In the genomic region with DNA sequence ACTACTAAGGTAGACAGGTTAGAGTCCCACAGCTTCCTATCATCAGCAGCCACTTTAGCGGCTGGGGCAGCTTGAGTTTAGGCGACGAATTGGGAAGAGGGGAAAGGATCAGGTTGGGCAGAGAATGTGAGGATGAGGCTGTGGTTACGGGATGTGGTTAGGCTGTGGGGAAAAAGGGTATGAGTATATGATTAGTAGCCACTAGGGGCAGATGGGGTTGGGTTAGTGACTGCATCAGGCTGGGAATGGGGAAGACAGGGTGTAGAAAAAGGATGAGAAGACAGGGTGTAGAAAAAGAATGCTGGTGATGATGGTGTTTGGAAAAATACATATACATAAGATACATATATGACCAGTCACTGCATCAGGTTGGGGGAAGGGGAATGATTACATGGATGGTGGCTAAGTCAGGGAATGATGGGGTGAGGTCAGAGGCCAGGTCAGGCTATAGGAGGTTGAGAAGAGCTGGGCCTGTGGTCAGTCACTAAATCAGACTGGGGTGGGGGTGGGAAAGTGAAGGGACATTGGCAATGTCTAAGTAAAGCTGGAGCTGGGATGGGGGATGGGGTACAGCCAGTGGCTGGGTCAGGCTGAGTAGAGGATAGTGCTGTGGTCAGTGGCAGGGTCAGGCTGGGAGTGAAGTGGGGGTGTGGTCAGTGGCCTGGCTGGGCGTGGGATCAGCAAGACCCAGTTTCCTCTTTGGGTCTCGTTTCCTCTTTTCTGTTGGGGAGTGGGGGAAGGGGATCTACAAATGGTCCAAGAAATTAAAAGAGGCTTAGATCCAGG, we compare ENCODE assay signal across 8 cellular contexts. TPM values are rescaled to one million over a fixed set of nuclear protein-coding genes. Genes with fewer than 3 reads are reported as not detected.
DNase-seq lines count a peak whose midpoint lies in the region; ATAC-seq and TF ChIP-seq lines count a peak whose summit lies in the region.

No MANE protein-coding gene starts in this region.

- H3K27ac ChIP-seq in right cardiac atrium (ENCODE audit: low read length) (peak overlapping the region; percentile 69), sigmoid colon (peak overlapping the region; percentile 97 to 99 (median 98))

- DNase-seq in AML-193 (lab: John Stamatoyannopoulos, UW) (peak; percentile 73 to 75), NCI-H460 (ENCODE audit: extremely low read depth, low read depth) (peak; percentile 40), anterior cingulate cortex (lab: John Stamatoyannopoulos, UW) (peak in 30 of 58 donors; percentile 3 to 60 (median 16)), right cardiac atrium (peak; percentile 69 to 86 (median 85)), sigmoid colon (peak; percentile 82), NCI-H2029 treated with DMSO at 0.1 percent for 48 hours (lab: John Stamatoyannopoulos, UW) (no peak)

- H3K27me3 Mint-ChIP-seq in stimulated activated memory B cell treated with anti-CD40 and anti-IgM and Interleukin-4, amounts not matched to agents 10 μg/mL and 1 μg/mL and 100 μg/mL, for 72 hours: no peaks in the 10 kb centered on the region

- peak; percentile 29 to 66 for TF ChIP-seq POLR2A in sigmoid colon (IDR thresholded peaks at IDR 0.05)

- H3K27ac Mint-ChIP-seq in stimulated activated memory B cell treated with anti-CD40 and anti-IgM and Interleukin-4, amounts not matched to agents 10 μg/mL and 1 μg/mL and 100 μg/mL, for 72 hours: no peak overlapping the region

- 8% methylated on average over 6 of the region's 6 CpGs for WGBS in right cardiac atrium
- 26 to 53% methylated on average over 6 of the region's 6 CpGs for WGBS in sigmoid colon, 2 donors

- ATAC-seq in right cardiac atrium: no peak
- ATAC-seq in stimulated activated memory B cell treated with anti-CD40 and anti-IgM and Interleukin-4, amounts not matched to agents 10 μg/mL and 1 μg/mL and 100 μg/mL, for 72 hours: no peak

- no peak for TF ChIP-seq EP300 in sigmoid colon (IDR thresholded peaks at IDR 0.05)

- TF ChIP-seq CTCF in GM12872 (IDR thresholded peaks at IDR 0.05; ENCODE audit: insufficient read depth, low read depth, low read length) (peak; percentile 72; the same call in 2 of the 3 replicates), sigmoid colon (IDR thresholded peaks at IDR 0.05) (peak; percentile 62 to 83 (median 72))

- H3K4me1 ChIP-seq in right cardiac atrium (ENCODE audit: control insufficient read depth, insufficient read depth, low read length) (peaks cover 23% of the 10 kb centered on the region), sigmoid colon (peaks cover 0 to 80% (median 76%) of the 10 kb centered on the region in 4 donors)

- peaks cover 10% of the 10 kb centered on the region for H3K4me1 Mint-ChIP-seq in stimulated activated memory B cell treated with anti-CD40 and anti-IgM and Interleukin-4, amounts not matched to agents 10 μg/mL and 1 μg/mL and 100 μg/mL, for 72 hours

- H3K4me3 ChIP-seq in right cardiac atrium (ENCODE audit: low read length) (peak overlapping the region; percentile 64), sigmoid colon (peak overlapping the region; percentile 80 to 86 (median 82))

- intact Hi-C loops in right cardiac atrium (cut with DNase I) (loop anchor here in 3 of 4 donors (2.0 to 10.0 kb wide), 4 partner anchors 33 to 68 kb away; a partner anchor contains a TSS), sigmoid colon (cut with DNase I) (loop anchor here (1.0 to 5.0 kb wide), 2 partner anchors 72 to 123 kb away; a partner anchor contains a TSS)

- no peak overlapping the region for H3K4me3 Mint-ChIP-seq in stimulated activated memory B cell treated with anti-CD40 and anti-IgM and Interleukin-4, amounts not matched to agents 10 μg/mL and 1 μg/mL and 100 μg/mL, for 72 hours

- peaks cover 5 to 14% (median 11%) of the 10 kb centered on the region in 4 donors for H3K36me3 ChIP-seq in sigmoid colon

- no peaks in the 10 kb centered on the region for H3K9me3 ChIP-seq in right cardiac atrium (ENCODE audit: control insufficient read depth, low read length)
- no peaks in the 10 kb centered on the region for H3K9me3 ChIP-seq in sigmoid colon

- H3K9me3 Mint-ChIP-seq in stimulated activated memory B cell treated with anti-CD40 and anti-IgM and Interleukin-4, amounts not matched to agents 10 μg/mL and 1 μg/mL and 100 μg/mL, for 72 hours: no peaks in the 10 kb centered on the region

- H3K36me3 Mint-ChIP-seq in stimulated activated memory B cell treated with anti-CD40 and anti-IgM and Interleukin-4, amounts not matched to agents 10 μg/mL and 1 μg/mL and 100 μg/mL, for 72 hours: peaks cover 18% of the 10 kb centered on the region

- H3K27me3 ChIP-seq in right cardiac atrium (ENCODE audit: control insufficient read depth, insufficient read depth) (no peaks in the 10 kb centered on the region), sigmoid colon (no peaks in the 10 kb centered on the region)

RNA-seq across cellular contexts. Expression of a gene that starts 2.1 kb away (rescaled TPM):
- total RNA-seq in NCI-H460 (2014; rRNA removed; shearing (Covaris generic)): 44.8 TPM in 2 replicates
- 38.4 and 42.5 TPM in 2 replicates for polyA plus RNA-seq in NCI-H460 (2014; cell fraction: nucleus; rRNA removed)
- total RNA-seq in right cardiac atrium (100 to 1,000 TPM; 263 to 375 (median 298) TPM), sigmoid colon (100 to 1,000 TPM; 354 to 609 (median 525) TPM)
- polyA plus RNA-seq in right cardiac atrium (171 TPM), sigmoid colon (100 to 1,000 TPM in 1 of 3 donors, 10 to 100 TPM in 2; 45.0 to 143 (median 57.6) TPM)

RNA-seq across cellular contexts. Expression of a gene that starts 2.6 kb away (rescaled TPM):
- total RNA-seq in NCI-H460 (2014; rRNA removed; shearing (Covaris generic)): 22.4 and 24.5 TPM in 2 replicates
- 19.8 and 26.2 TPM in 2 replicates for polyA plus RNA-seq in NCI-H460 (2014; cell fraction: nucleus; rRNA removed)
- total RNA-seq in right cardiac atrium (10 to 100 TPM; 24.5 to 35.4 (median 25.7) TPM), sigmoid colon (10 to 100 TPM; 65.9 to 82.7 (median 75.4) TPM)
- polyA plus RNA-seq in right cardiac atrium (29.6 TPM), sigmoid colon (10 to 100 TPM; 31.0 to 39.0 (median 35.3) TPM)

RNA-seq across cellular contexts. Expression of a gene that starts 19.1 kb away (rescaled TPM):
- 19.8 and 24.0 TPM in 2 replicates for total RNA-seq in NCI-H460 (2014; rRNA removed; shearing (Covaris generic))
- 135 and 144 TPM in 2 replicates for polyA plus RNA-seq in NCI-H460 (2014; cell fraction: nucleus; rRNA removed)
- 100 to 1,000 TPM in 2 of 4 donors, 10 to 100 TPM in 2; 93.7 to 117 (median 102) TPM for total RNA-seq in right cardiac atrium
- polyA plus RNA-seq in right cardiac atrium: 70.3 TPM
- total RNA-seq in sigmoid colon: 10 to 100 TPM; 45.9 to 91.7 (median 64.8) TPM
- polyA plus RNA-seq in sigmoid colon: 10 to 100 TPM; 34.8 to 88.5 (median 58.5) TPM

RNA-seq across cellular contexts. Expression of a gene that starts 19.2 kb away (rescaled TPM):
- 13.0 and 15.0 TPM in 2 replicates for total RNA-seq in NCI-H460 (2014; rRNA removed; shearing (Covaris generic))
- polyA plus RNA-seq in NCI-H460 (2014; cell fraction: nucleus; rRNA removed): 12.7 and 14.8 TPM in 2 replicates
- total RNA-seq in right cardiac atrium (10 to 100 TPM; 25.7 to 35.0 (median 30.4) TPM), sigmoid colon (10 to 100 TPM; 13.3 to 23.5 (median 13.5) TPM)
- polyA plus RNA-seq in right cardiac atrium (17.7 TPM), sigmoid colon (10 to 100 TPM; 10.2 to 37.2 (median 21.3) TPM)

RNA-seq across cellular contexts. Expression of a gene that starts 24.2 kb away (rescaled TPM):
- 1.1 TPM in 1 of 2 replicates, not detected in the other for total RNA-seq in NCI-H460 (2014; rRNA removed; shearing (Covaris generic))
- polyA plus RNA-seq in NCI-H460 (2014; cell fraction: nucleus; rRNA removed): not detected in 2 replicates
- total RNA-seq in right cardiac atrium (not detected), sigmoid colon (not detected)
- polyA plus RNA-seq in right cardiac atrium (0.27 TPM), sigmoid colon (under 1 TPM in 1 of 3 donors, not detected in 2; 0.57 TPM)
